ENCODE assay signal across 31 cellular contexts in the genomic region with DNA sequence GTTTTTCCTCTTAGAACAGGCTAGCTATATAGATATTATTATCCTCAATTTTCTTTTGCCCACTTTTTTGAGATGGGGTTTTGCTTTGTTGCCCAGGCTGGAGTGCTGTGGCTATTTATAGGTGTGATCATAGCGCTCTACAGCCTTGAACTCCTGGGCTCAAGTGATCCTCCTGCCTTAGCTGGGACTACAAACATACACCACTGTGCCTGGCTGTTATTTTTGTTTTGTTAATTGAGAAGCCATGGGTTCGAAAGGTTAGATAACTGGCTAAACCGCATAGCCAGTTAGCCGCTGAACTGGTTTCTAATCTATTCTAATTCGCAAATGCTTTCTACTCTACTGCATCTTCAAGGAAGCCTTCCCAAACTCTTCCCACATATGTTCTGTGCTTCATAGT.
"Had no signal": no experiment of that assay in that cellular context is flagged by ENCODE, and none has a peak within 500 bp of the region (broad histone marks: within the 10 kb centered on the region; RNA-seq: fewer than 3 reads in every experiment).

No MANE protein-coding gene starts in this region.

- DNase-seq: activated CD4-positive, alpha-beta memory T cell treated with anti-CD3 and anti-CD28 coated beads, Interleukin-2, amount 10 ng/mL, durations not matched to agents 7 days and 5 days; activated CD4-positive, alpha-beta T cell treated with anti-CD3 and anti-CD28 coated beads for 36 hours; activated CD4-positive, alpha-beta T cell treated with anti-CD3 and anti-CD28 coated beads, Interleukin-2, amount 10 ng/mL, durations not matched to agents 24 days and 14 days; activated CD4-positive, CD25-positive, alpha-beta regulatory T cell; activated CD4-positive, CD25-positive, alpha-beta regulatory T cell treated with anti-CD3 and anti-CD28 coated beads, Interleukin-2, amount 50 U/mL, for 72 hours; activated CD8-positive, alpha-beta memory T cell treated with anti-CD3 and anti-CD28 coated beads, Interleukin-2, amount 50 U/mL, for 48 hours; activated gamma-delta T cell treated with Interleukin-2 at 50 U/mL for 16 hours; activated naive CD4-positive, alpha-beta T cell treated with anti-CD3 and anti-CD28 coated beads, Interleukin-2, amount 50 U/mL, for 16 hours; activated naive CD4-positive, alpha-beta T cell treated with Interleukin-2 at 50 U/mL for 16 hours; activated T-cell treated with anti-CD3 and anti-CD28 coated beads for 4 hours; activated T-cell treated with anti-CD3 and anti-CD28 coated beads, Interleukin-2, amount 50 U/mL, for 24 hours; activated T-cell treated with anti-CD3 and anti-CD28 coated beads, Interleukin-2, amount 50 U/mL, for 72 hours; amniotic stem cell; anterior cingulate cortex; brain microvascular endothelial cell; caudate nucleus; cortex of kidney; dermis blood vessel endothelial cell; effector CD4-positive, alpha-beta T cell; effector memory CD8-positive, alpha-beta T cell; esophagus squamous epithelium; foreskin melanocyte; heart right ventricle; T-helper 1 cell; T-helper 17 cell; T1000; WERI-Rb-1 had no signal

- H3K9me3 ChIP-seq: esophagus squamous epithelium, gastroesophageal sphincter, heart right ventricle had no signal

- H3K4me1 Mint-ChIP-seq: activated CD4-positive, alpha-beta memory T cell treated with anti-CD3 and anti-CD28 coated beads, Interleukin-2, amount 10 ng/mL, durations not matched to agents 7 days and 5 days; activated CD4-positive, alpha-beta T cell treated with anti-CD3 and anti-CD28 coated beads for 36 hours; activated CD4-positive, alpha-beta T cell treated with anti-CD3 and anti-CD28 coated beads, Interleukin-2, amount 10 ng/mL, durations not matched to agents 24 days and 14 days; T-helper 17 cell had no signal

- H3K27me3 Mint-ChIP-seq: activated CD4-positive, alpha-beta memory T cell treated with anti-CD3 and anti-CD28 coated beads, Interleukin-2, amount 10 ng/mL, durations not matched to agents 7 days and 5 days; activated CD4-positive, alpha-beta T cell treated with anti-CD3 and anti-CD28 coated beads for 36 hours; activated CD4-positive, alpha-beta T cell treated with anti-CD3 and anti-CD28 coated beads, Interleukin-2, amount 10 ng/mL, durations not matched to agents 24 days and 14 days; activated naive CD8-positive, alpha-beta T cell; activated T-cell treated with anti-CD3 and anti-CD28 coated beads, Interleukin-2, amount 50 U/mL, for 24 hours; effector memory CD8-positive, alpha-beta T cell; T-helper 17 cell had no signal

- H3K4me3 Mint-ChIP-seq: activated CD4-positive, alpha-beta memory T cell treated with anti-CD3 and anti-CD28 coated beads, Interleukin-2, amount 10 ng/mL, durations not matched to agents 7 days and 5 days; activated CD4-positive, alpha-beta T cell treated with anti-CD3 and anti-CD28 coated beads for 36 hours; activated CD4-positive, alpha-beta T cell treated with anti-CD3 and anti-CD28 coated beads, Interleukin-2, amount 10 ng/mL, durations not matched to agents 24 days and 14 days; activated naive CD8-positive, alpha-beta T cell; activated T-cell treated with anti-CD3 and anti-CD28 coated beads, Interleukin-2, amount 50 U/mL, for 24 hours; activated T-cell treated with anti-CD3 and anti-CD28 coated beads, Interleukin-2, amount 50 U/mL, for 72 hours; effector memory CD8-positive, alpha-beta T cell; T-helper 17 cell; T-helper 2 cell treated with Interferon-gamma antibody and Interleukin-4, amounts not matched to agents 5 μg/mL and 100 μg/mL, for 36 hours had no signal

- H3K4me3 ChIP-seq: esophagus squamous epithelium, gastroesophageal sphincter, heart right ventricle had no signal

- H3K36me3 ChIP-seq: brain microvascular endothelial cell had no signal

- H3K4me1 ChIP-seq: esophagus squamous epithelium, gastroesophageal sphincter, heart right ventricle had no signal

- H3K27ac ChIP-seq: brain microvascular endothelial cell, epithelial cell of prostate, esophagus squamous epithelium, gastroesophageal sphincter, heart right ventricle, WERI-Rb-1 had no signal

- H3K27ac Mint-ChIP-seq: activated CD4-positive, alpha-beta memory T cell treated with anti-CD3 and anti-CD28 coated beads, Interleukin-2, amount 10 ng/mL, durations not matched to agents 7 days and 5 days; activated CD4-positive, alpha-beta T cell treated with anti-CD3 and anti-CD28 coated beads for 36 hours; activated CD4-positive, alpha-beta T cell treated with anti-CD3 and anti-CD28 coated beads, Interleukin-2, amount 10 ng/mL, durations not matched to agents 24 days and 14 days; activated naive CD8-positive, alpha-beta T cell; activated T-cell treated with anti-CD3 and anti-CD28 coated beads, Interleukin-2, amount 50 U/mL, for 24 hours; activated T-cell treated with anti-CD3 and anti-CD28 coated beads, Interleukin-2, amount 50 U/mL, for 72 hours; effector memory CD8-positive, alpha-beta T cell; T-helper 17 cell; T-helper 2 cell treated with Interferon-gamma antibody and Interleukin-4, amounts not matched to agents 5 μg/mL and 100 μg/mL, for 36 hours had no signal

- H3K27me3 ChIP-seq: brain microvascular endothelial cell, esophagus squamous epithelium, gastroesophageal sphincter, heart right ventricle had no signal

- H3K9me3 Mint-ChIP-seq: activated CD4-positive, alpha-beta memory T cell treated with anti-CD3 and anti-CD28 coated beads, Interleukin-2, amount 10 ng/mL, durations not matched to agents 7 days and 5 days; activated CD4-positive, alpha-beta T cell treated with anti-CD3 and anti-CD28 coated beads, Interleukin-2, amount 10 ng/mL, durations not matched to agents 24 days and 14 days; activated T-cell treated with anti-CD3 and anti-CD28 coated beads, Interleukin-2, amount 50 U/mL, for 24 hours; effector memory CD8-positive, alpha-beta T cell; T-helper 2 cell treated with Interferon-gamma antibody and Interleukin-4, amounts not matched to agents 5 μg/mL and 100 μg/mL, for 36 hours had no signal

- ATAC-seq: activated CD4-positive, alpha-beta T cell treated with anti-CD3 and anti-CD28 coated beads for 36 hours; activated T-cell treated with anti-CD3 and anti-CD28 coated beads, Interleukin-2, amount 50 U/mL, for 72 hours; effector memory CD8-positive, alpha-beta T cell; gastroesophageal sphincter; heart right ventricle; T-helper 17 cell had no signal
